In the genomic region with DNA sequence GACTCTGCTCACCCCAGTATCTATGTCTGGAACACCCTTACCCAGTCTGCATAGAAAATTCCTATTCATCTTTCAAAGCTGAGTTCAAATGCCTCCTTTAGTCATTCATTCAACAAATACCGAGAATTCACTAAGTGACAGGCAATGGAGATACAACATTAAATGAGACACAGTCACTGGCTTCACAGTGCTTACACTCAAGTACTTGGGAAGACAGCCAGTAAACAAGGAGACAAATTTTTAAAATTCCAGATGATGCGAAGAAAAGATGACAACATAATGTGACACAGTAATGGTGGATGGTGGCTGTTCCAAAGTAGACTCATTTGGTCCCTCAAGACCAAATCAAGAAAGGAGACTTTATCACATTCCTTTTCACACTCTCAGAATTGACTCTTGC, we compare ENCODE assay signal across 20 cellular contexts. TPM values are rescaled to one million over a fixed set of nuclear protein-coding genes. Genes with fewer than 3 reads are reported as not detected.
A peak's percentile ranks its signal among the peaks of the same experiment; 100 is the strongest.
DNase-seq lines count a peak whose midpoint lies in the region; ATAC-seq and TF ChIP-seq lines count a peak whose summit lies in the region.
"Had no signal": no experiment of that assay in that cellular context is flagged by ENCODE, and none has a peak within 500 bp of the region (broad histone marks: within the 10 kb centered on the region; RNA-seq: fewer than 3 reads in every experiment).

No MANE protein-coding gene starts in this region.

- peaks cover 60% of the 10 kb centered on the region for H3K4me1 Mint-ChIP-seq in WTC11

- H3K9ac ChIP-seq in GM23248, result no peak overlapping the region
- H3K9ac ChIP-seq: SK-N-SH had no signal

- DNase-seq in GM23248 (peak; percentile 43), WTC11 (ENCODE audit: low spot score) (no peak), kidney tubule cell (ENCODE audit: low spot score) (peak; percentile 12), DMS53 treated with DMSO at 0.1 percent for 48 hours (lab: John Stamatoyannopoulos, UW; ENCODE audit: unreplicated experiment) (no peak), GM19240 (ENCODE audit: insufficient read length, low spot score) (no peak), GM13977 (ENCODE audit: low spot score) (no peak)
- DNase-seq: Calu3, DND-41, Kasumi-1, NCI-H1092 treated with DMSO at 0.1 percent for 48 hours, NCI-H146, NCI-H1930, NCI-H524 treated with DMSO at 0.1 percent for 48 hours, NCI-H774, SIG-M5, SK-N-SH, SW 1271 had no signal

- no peaks in the 10 kb centered on the region for H3K9me2 ChIP-seq in GM23248 (ENCODE audit: insufficient read depth)
- H3K9me2 ChIP-seq: SK-N-SH had no signal

- H3K4me2 ChIP-seq in GM23248 (ENCODE audit: unreplicated experiment), result no peak overlapping the region
- H3K4me2 ChIP-seq: SK-N-SH had no signal

- peaks cover 4% of the 10 kb centered on the region; the same call in 1 of the 2 replicates for H3K9me3 Mint-ChIP-seq in WTC11

- H3K4me3 ChIP-seq in GM23248, result no peak overlapping the region
- H3K4me3 ChIP-seq: K562 had no signal

- in situ Hi-C loops in GM23248 (cut with MboI), result no loop called here
- in situ Hi-C loops in GM13977 (cut with MboI; ENCODE audit: low pct_unique_long_range_greater_than_20kb, low sequenced_read_pairs, unreplicated experiment), result no loop called here

- ATAC-seq in WTC11, result no peak
- ATAC-seq in GM21723 (IDR thresholded peaks at IDR 0.05; ENCODE audit: unreplicated experiment), result no peak
- ATAC-seq: HCT116, K562 had no signal

- H3K36me3 Mint-ChIP-seq in WTC11, result peaks cover 3% of the 10 kb centered on the region

- H2AFZ ChIP-seq in GM23248, result no peak overlapping the region

- H3K4me3 Mint-ChIP-seq in WTC11, result no peak overlapping the region

- TF ChIP-seq CTCF in WTC11 (IDR thresholded peaks at IDR 0.05) (no peak), GM13977 (IDR thresholded peaks at IDR 0.05; ENCODE audit: extremely low read depth, insufficient read depth, missing control alignments) (no peak)

- no peaks in the 10 kb centered on the region for H3K27me3 ChIP-seq in GM23248 (replicated peaks; ENCODE audit: insufficient read depth)

- H3K27ac Mint-ChIP-seq in WTC11, result peak overlapping the region; percentile 71

- WGBS in GM23248 (ENCODE audit: low coverage in 1 of 2, low lambda C conversion rate in 2 of 2, missing lambda C conversion rate in 2 of 2), 2 experiments, result 52 to 58% methylated on average over 2 of the region's 2 CpGs

- H3F3A ChIP-seq in GM23248 (ENCODE audit: insufficient read depth), result peaks cover 23% of the 10 kb centered on the region; the same call in 1 of the 2 replicates

- no peaks in the 10 kb centered on the region for H3K9me3 ChIP-seq in GM23248 (ENCODE audit: low read depth)
- H3K9me3 ChIP-seq: SK-N-SH had no signal

- POLR2A ChIA-PET in WTC11 (lab: Charles Lee), result no interaction called here

- peaks cover 38% of the 10 kb centered on the region for H3K4me1 ChIP-seq in GM23248 (ENCODE audit: insufficient read depth)

- H3K36me3 ChIP-seq in GM23248 (ENCODE audit: low read depth), result no peaks in the 10 kb centered on the region

- no peaks in the 10 kb centered on the region for H4K20me1 ChIP-seq in GM23248 (ENCODE audit: insufficient read depth)

- CTCF ChIA-PET in WTC11 (lab: Charles Lee), result interaction anchor here (2.5 kb wide), 1 partner anchor 81 kb away, joined by 11 read pairs; no protein-coding TSS in a partner anchor

- peaks cover 100% of the 10 kb centered on the region for H3K79me2 ChIP-seq in GM23248 (ENCODE audit: insufficient read depth)

- H3K27me3 Mint-ChIP-seq in WTC11 (ENCODE audit: low read depth), result no peaks in the 10 kb centered on the region

- no peak overlapping the region for H3K27ac ChIP-seq in GM23248

TF ChIP-seq in WTC11, 78 proteins besides CTCF, POLR2A, EP300 and RAD21:
- TF ChIP-seq RORB (CRISPR knock-in tag; IDR thresholded peaks at IDR 0.05), result no peak
- no peak for TF ChIP-seq AR (CRISPR knock-in tag; IDR thresholded peaks at IDR 0.05)
- no peak for TF ChIP-seq ZNF416 (CRISPR knock-in tag; IDR thresholded peaks at IDR 0.05)
- no peak for TF ChIP-seq MAX (CRISPR knock-in tag; IDR thresholded peaks at IDR 0.05)
- TF ChIP-seq, protein P1, sequence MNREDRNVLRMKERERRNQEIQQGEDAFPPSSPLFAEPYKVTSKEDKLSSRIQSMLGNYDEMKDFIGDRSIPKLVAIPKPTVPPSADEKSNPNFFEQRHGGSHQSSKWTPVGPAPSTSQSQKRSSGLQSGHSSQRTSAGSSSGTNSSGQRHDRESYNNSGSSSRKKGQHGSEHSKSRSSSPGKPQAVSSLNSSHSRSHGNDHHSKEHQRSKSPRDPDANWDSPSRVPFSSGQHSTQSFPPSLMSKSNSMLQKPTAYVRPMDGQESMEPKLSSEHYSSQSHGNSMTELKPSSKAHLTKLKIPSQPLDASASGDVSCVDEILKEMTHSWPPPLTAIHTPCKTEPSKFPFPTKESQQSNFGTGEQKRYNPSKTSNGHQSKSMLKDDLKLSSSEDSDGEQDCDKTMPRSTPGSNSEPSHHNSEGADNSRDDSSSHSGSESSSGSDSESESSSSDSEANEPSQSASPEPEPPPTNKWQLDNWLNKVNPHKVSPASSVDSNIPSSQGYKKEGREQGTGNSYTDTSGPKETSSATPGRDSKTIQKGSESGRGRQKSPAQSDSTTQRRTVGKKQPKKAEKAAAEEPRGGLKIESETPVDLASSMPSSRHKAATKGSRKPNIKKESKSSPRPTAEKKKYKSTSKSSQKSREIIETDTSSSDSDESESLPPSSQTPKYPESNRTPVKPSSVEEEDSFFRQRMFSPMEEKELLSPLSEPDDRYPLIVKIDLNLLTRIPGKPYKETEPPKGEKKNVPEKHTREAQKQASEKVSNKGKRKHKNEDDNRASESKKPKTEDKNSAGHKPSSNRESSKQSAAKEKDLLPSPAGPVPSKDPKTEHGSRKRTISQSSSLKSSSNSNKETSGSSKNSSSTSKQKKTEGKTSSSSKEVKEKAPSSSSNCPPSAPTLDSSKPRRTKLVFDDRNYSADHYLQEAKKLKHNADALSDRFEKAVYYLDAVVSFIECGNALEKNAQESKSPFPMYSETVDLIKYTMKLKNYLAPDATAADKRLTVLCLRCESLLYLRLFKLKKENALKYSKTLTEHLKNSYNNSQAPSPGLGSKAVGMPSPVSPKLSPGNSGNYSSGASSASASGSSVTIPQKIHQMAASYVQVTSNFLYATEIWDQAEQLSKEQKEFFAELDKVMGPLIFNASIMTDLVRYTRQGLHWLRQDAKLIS (CRISPR knock-in tag; IDR thresholded peaks at IDR 0.05; ENCODE audit: borderline replicate concordance), result no peak
- no peak for TF ChIP-seq TCF7 (CRISPR knock-in tag; IDR thresholded peaks at IDR 0.05; ENCODE audit: low read depth)
- TF ChIP-seq TEAD1 (CRISPR knock-in tag; IDR thresholded peaks at IDR 0.05), result no peak
- TF ChIP-seq SP1 (CRISPR knock-in tag; conservative IDR thresholded peaks at IDR 0.05), result no peak
- TF ChIP-seq ATF3 (CRISPR knock-in tag; conservative IDR thresholded peaks at IDR 0.05), result no peak

RNA-seq across cellular contexts. Expression of gene RBFOX2, which starts 43.8 kb away (rescaled TPM):
- total RNA-seq in GM23248 (2014; rRNA removed; shearing (Covaris generic)), result 136 and 139 TPM in 2 replicates
- polyA plus RNA-seq in GM23248 (2016; fragmentation: Nextera tagmentation; extraction: Ambion mirVana), result 127 and 135 TPM in 2 replicates
- total RNA-seq in WTC11 (2021), result 102 to 107 TPM (median 103 TPM) in 3 replicates

Comparison
In these comparisons a context has a peak if more than half of its experiments do, and no peak if none do; other contexts are left out.
1. DNase-seq: peak in GM23248 (single experiment) and kidney tubule cell (single experiment); none in WTC11 (single experiment), DMS53 treated with DMSO at 0.1 percent for 48 hours (single experiment), GM19240 (single experiment) and GM13977 (single experiment).